8 cellular contexts compared by ENCODE assay signal in the genomic region with DNA sequence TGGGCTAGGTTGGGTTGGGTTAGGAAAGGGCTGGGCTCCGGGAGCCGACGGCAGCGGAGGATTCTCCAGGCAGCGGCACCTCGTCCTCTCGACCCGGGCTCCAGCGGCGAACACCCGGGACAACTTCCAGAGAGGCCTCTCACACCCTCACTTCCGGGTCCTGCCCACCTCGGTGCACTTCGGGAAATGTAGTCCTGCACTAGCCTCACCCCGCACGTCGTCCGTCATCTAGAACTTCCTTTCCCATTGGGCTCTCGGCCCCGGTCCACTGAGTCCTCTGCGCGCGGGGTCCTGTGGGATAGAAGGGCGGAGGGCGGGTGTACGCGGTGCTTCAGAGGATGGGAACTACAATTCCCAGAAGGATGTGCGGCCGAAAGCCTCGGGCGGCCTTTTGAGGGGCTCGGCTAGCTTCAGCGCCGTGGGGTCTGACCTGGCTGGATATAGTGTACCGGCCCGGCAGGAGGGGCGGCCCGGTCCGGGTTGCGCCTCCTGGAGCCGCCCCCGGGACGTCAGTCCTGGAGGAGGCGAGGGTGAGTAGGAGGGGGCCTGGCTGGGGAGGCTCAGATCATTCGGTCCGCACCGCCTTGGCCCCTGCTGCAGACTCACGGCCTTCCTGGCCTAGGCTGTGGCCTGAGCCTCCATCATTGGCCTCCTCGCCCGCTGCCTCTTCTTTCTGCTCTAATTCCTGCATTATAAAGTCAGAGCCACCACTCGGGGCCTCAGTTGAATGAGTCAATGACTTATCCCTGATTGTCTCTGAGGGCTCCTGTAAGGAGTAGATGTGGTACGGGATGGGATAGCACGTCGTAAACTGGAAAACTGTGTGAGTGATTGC. TPM values are rescaled to one million over a fixed set of nuclear protein-coding genes. Genes with fewer than 3 reads are reported as not detected.
DNase-seq lines count a peak whose midpoint lies in the region; ATAC-seq and TF ChIP-seq lines count a peak whose summit lies in the region.

A gene (minus strand): TSS at position 114 of the 835 bp plus-strand sequence. CDS start 160 bp downstream, outside the sequence.
A gene with protein sequence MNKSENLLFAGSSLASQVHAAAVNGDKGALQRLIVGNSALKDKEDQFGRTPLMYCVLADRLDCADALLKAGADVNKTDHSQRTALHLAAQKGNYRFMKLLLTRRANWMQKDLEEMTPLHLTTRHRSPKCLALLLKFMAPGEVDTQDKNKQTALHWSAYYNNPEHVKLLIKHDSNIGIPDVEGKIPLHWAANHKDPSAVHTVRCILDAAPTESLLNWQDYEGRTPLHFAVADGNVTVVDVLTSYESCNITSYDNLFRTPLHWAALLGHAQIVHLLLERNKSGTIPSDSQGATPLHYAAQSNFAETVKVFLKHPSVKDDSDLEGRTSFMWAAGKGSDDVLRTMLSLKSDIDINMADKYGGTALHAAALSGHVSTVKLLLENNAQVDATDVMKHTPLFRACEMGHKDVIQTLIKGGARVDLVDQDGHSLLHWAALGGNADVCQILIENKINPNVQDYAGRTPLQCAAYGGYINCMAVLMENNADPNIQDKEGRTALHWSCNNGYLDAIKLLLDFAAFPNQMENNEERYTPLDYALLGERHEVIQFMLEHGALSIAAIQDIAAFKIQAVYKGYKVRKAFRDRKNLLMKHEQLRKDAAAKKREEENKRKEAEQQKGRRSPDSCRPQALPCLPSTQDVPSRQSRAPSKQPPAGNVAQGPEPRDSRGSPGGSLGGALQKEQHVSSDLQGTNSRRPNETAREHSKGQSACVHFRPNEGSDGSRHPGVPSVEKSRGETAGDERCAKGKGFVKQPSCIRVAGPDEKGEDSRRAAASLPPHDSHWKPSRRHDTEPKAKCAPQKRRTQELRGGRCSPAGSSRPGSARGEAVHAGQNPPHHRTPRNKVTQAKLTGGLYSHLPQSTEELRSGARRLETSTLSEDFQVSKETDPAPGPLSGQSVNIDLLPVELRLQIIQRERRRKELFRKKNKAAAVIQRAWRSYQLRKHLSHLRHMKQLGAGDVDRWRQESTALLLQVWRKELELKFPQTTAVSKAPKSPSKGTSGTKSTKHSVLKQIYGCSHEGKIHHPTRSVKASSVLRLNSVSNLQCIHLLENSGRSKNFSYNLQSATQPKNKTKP (plus strand): TSS at position 357 of the 835 bp plus-strand sequence. CDS start 5,279 bp downstream, outside the sequence.

- H3K36me3 ChIP-seq in KMS-11 (ENCODE audit: insufficient read depth) (no peaks in the 10 kb centered on the region), Peyer's patch (peaks cover 0 to 4% (median 0%) of the 10 kb centered on the region in 3 donors), muscle layer of colon (ENCODE audit: insufficient read depth, low read length) (peaks cover 7% of the 10 kb centered on the region)

- H3K4me3 ChIP-seq in KMS-11 (IDR thresholded peaks at IDR 0.05; ENCODE audit: insufficient read depth, low read depth, low read length), result peak within 1 kb of the TSS; percentile 62
- peak within 1 kb of the TSS; percentile 75 to 95 (median 90) for H3K4me3 ChIP-seq in Peyer's patch
- H3K4me3 ChIP-seq in muscle layer of colon (ENCODE audit: low read depth in 1 of 2, low read length in 2 of 2), result peak within 1 kb of the TSS; percentile 89 to 94

- peaks cover 7% of the 10 kb centered on the region; the same call in 1 of the 2 replicates for H4K20me1 ChIP-seq in KMS-11 (ENCODE audit: insufficient read depth)

- H2AFZ ChIP-seq in KMS-11 (ENCODE audit: low read depth), result peak within 1 kb of the TSS; percentile 75

- TF ChIP-seq POLR2A in Peyer's patch (IDR thresholded peaks at IDR 0.05), result peak; percentile 92 to 94

- H3K9me3 ChIP-seq in Peyer's patch (no peaks in the 10 kb centered on the region), muscle layer of colon (ENCODE audit: low read length) (no peaks in the 10 kb centered on the region)

- TF ChIP-seq CTCF in KMS-11 (conservative IDR thresholded peaks at IDR 0.05; ENCODE audit: low read depth, low read length), result no peak
- peak in 3 of 6 experiments; percentile 1 to 8 (median 3) for TF ChIP-seq CTCF in Peyer's patch (IDR thresholded peaks at IDR 0.05)

- no peaks in the 10 kb centered on the region for H3K27me3 ChIP-seq in KMS-11 (ENCODE audit: insufficient read depth, low read depth)
- no peaks in the 10 kb centered on the region for H3K27me3 ChIP-seq in Peyer's patch
- no peaks in the 10 kb centered on the region for H3K27me3 ChIP-seq in muscle layer of colon (ENCODE audit: control insufficient read depth in 1 of 2, insufficient read depth in 2 of 2, low read length in 2 of 2)

- H3K79me2 ChIP-seq in KMS-11 (ENCODE audit: insufficient read depth, low read depth), result peaks cover 40% of the 10 kb centered on the region

- H3K27ac ChIP-seq in KMS-11 (peak within 1 kb of the TSS; percentile 63), Peyer's patch (peak within 1 kb of the TSS; percentile 90 to 96 (median 94)), muscle layer of colon (ENCODE audit: low read depth, low read length) (peak within 1 kb of the TSS; percentile 90)

- peak within 1 kb of the TSS; percentile 81 for H3K9ac ChIP-seq in KMS-11
- H3K9ac ChIP-seq in muscle layer of colon (ENCODE audit: low read length), result peak within 1 kb of the TSS; percentile 86

- H3K4me1 ChIP-seq in KMS-11 (ENCODE audit: low read depth, poor library complexity, severe bottlenecking), result peaks cover 20% of the 10 kb centered on the region
- peaks cover 0 to 25% (median 8%) of the 10 kb centered on the region in 4 donors for H3K4me1 ChIP-seq in Peyer's patch
- H3K4me1 ChIP-seq in muscle layer of colon (ENCODE audit: insufficient read depth, low read length), result peaks cover 20% of the 10 kb centered on the region

- DNase-seq in DMS53 treated with DMSO at 0.1 percent for 48 hours (lab: John Stamatoyannopoulos, UW; ENCODE audit: unreplicated experiment), result peak; percentile 94
- DNase-seq in Peyer's patch, result peak; percentile 97 to 100 (median 99)
- peak; percentile 97 for DNase-seq in activated T-cell treated with anti-CD3 and anti-CD28 coated beads, Interleukin-2, amount 50 U/mL, for 48 hours
- DNase-seq in stimulated activated CD8-positive, alpha-beta memory T cell treated with anti-CD3 and anti-CD28 coated beads, Interleukin-7, amount 100 ng/mL, for 24 hours (ENCODE audit: low read depth), result peak; percentile 90

- H3K4me2 ChIP-seq in KMS-11, result peak within 1 kb of the TSS; percentile 98

- ATAC-seq in GM21737 (IDR thresholded peaks at IDR 0.05; ENCODE audit: unreplicated experiment) (peak; percentile 99), esophagus mucosa (peak; percentile 99)

RNA-seq across cellular contexts. Expression of the first gene that starts in this region (rescaled TPM):
- total RNA-seq in Peyer's patch, result 10 to 100 TPM in 3 of 4 donors, 1 to 10 TPM in 1; 9.9 to 21.9 (median 17.4) TPM
- 14.2 TPM for total RNA-seq in esophagus mucosa

RNA-seq across cellular contexts. Expression of the second gene that starts in this region (rescaled TPM):
- total RNA-seq in Peyer's patch, result 10 to 100 TPM; 22.1 to 56.9 (median 37.3) TPM
- 8.6 TPM for total RNA-seq in esophagus mucosa

Comparison
In these comparisons a context has a peak if more than half of its experiments do, and no peak if none do; other contexts are left out.
1. Peak in every context shown above with its lines: DNase-seq, ATAC-seq, H3K4me3 ChIP-seq and H3K27ac ChIP-seq.